Comparison of ENCODE assay signal across 16 cellular contexts in genomic region chr2:100990650-100991403, GRCh38. TPM values are rescaled to one million over a fixed set of nuclear protein-coding genes. Genes with fewer than 3 reads are reported as not detected.
DNase-seq lines count a peak whose midpoint lies in the region; ATAC-seq, FAIRE-seq and TF ChIP-seq lines count a peak whose summit lies in the region.
"Had no signal": no experiment of that assay in that cellular context is flagged by ENCODE, and none has a peak within 500 bp of the region (broad histone marks: within the 10 kb centered on the region; RNA-seq: fewer than 3 reads in every experiment).

No MANE protein-coding gene starts in this region.

- intact Hi-C loops in HepG2 (cut with micrococcal nuclease; ENCODE audit: unreplicated experiment) (no loop called here), right lobe of liver (cut with DNase I) (no loop called here)

- no peak overlapping the region for H2BK5ac ChIP-seq in mesenchymal stem cell (ENCODE audit: low read depth, low read length, poor library complexity, severe bottlenecking)

- H3K4me1 ChIP-seq in HepG2 (ENCODE audit: insufficient read depth, low read length) (no peaks in the 10 kb centered on the region), right lobe of liver (peaks cover 0 to 3% (median 1%) of the 10 kb centered on the region in 4 donors), mesenchymal stem cell (ENCODE audit: control insufficient read depth, insufficient read depth, low read depth, low read length) (no peaks in the 10 kb centered on the region)
- H3K4me1 ChIP-seq: A549, Caco-2, HAP-1 had no signal

- H3K9ac ChIP-seq in HepG2 (ENCODE audit: insufficient read depth, low read depth, low read length) (no peak overlapping the region), mesenchymal stem cell (ENCODE audit: low read length) (no peak overlapping the region)

- TF ChIP-seq RAD21 in HepG2 (CRISPR knock-in tag; IDR thresholded peaks at IDR 0.05): no peak

- H2BK12ac ChIP-seq in mesenchymal stem cell (ENCODE audit: low read length in 2 of 2): no peak overlapping the region

- H3K4me3 ChIP-seq in HepG2 (replicated peaks in 1 of 3; ENCODE audit: insufficient read depth in 1 of 3, low read depth in 2 of 3, low read length in 3 of 3) (no peak overlapping the region), right lobe of liver (no peak overlapping the region), mesenchymal stem cell (ENCODE audit: insufficient read depth in 1 of 2, low read depth in 1 of 2, low read length in 2 of 2) (no peak overlapping the region)
- H3K4me3 ChIP-seq: A549, HAP-1 had no signal

- POLR2A ChIA-PET in HepG2 (lab: Yijun Ruan, JAX): interaction anchor here (1.4 to 1.6 kb wide), 2 partner anchors 11 kb away, joined by 4 to 5 read pairs; partner anchors contain the start of gene RPL31

- H2BK15ac ChIP-seq in mesenchymal stem cell (ENCODE audit: low read depth, poor library complexity, severe bottlenecking): no peak overlapping the region

- no peak overlapping the region for H4K8ac ChIP-seq in mesenchymal stem cell (ENCODE audit: low read length)

- no peaks in the 10 kb centered on the region for H3K27me3 ChIP-seq in HepG2 (ENCODE audit: control insufficient read depth in 1 of 2, insufficient read depth in 2 of 2, low read length in 2 of 2)
- H3K27me3 ChIP-seq in right lobe of liver: no peaks in the 10 kb centered on the region
- H3K27me3 ChIP-seq in mesenchymal stem cell (ENCODE audit: control insufficient read depth in 1 of 2, insufficient read depth in 1 of 2, low read length in 2 of 2): peaks cover 0 to 5% of the 10 kb centered on the region in 2 experiments

- CTCF ChIA-PET in HepG2 (lab: Yijun Ruan, JAX; ENCODE audit: low intra/inter-chr PET ratio, low total read pairs): no interaction called here

- no peaks in the 10 kb centered on the region for H3K9me3 ChIP-seq in HepG2 (ENCODE audit: low read length)
- no peaks in the 10 kb centered on the region for H3K9me3 ChIP-seq in right lobe of liver
- no peaks in the 10 kb centered on the region for H3K9me3 ChIP-seq in mesenchymal stem cell (ENCODE audit: control insufficient read depth, low read length)
- H3K9me3 ChIP-seq: A549, Caco-2, HAP-1 had no signal

- H3K27ac ChIP-seq in HepG2 (ENCODE audit: extremely low read length, insufficient read depth, low read length) (no peak overlapping the region), right lobe of liver (no peak overlapping the region), mesenchymal stem cell (ENCODE audit: low read length, poor library complexity, severe bottlenecking) (no peak overlapping the region)
- H3K27ac ChIP-seq: 22Rv1, A549, C4-2B had no signal

- no peak overlapping the region for H3K18ac ChIP-seq in mesenchymal stem cell (ENCODE audit: low read depth in 1 of 2, low read length in 2 of 2)

- no peak overlapping the region for H3K14ac ChIP-seq in mesenchymal stem cell (ENCODE audit: low read length in 2 of 2)

- in situ Hi-C loops in HepG2 (cut with HindIII; ENCODE audit: extremely low pct_ligation_motif_present, low pct_unique_long_range_greater_than_20kb) (no loop called here), KBM-7 (cut with MboI; ENCODE audit: low pct_unique_long_range_greater_than_20kb, low sequenced_read_pairs) (loop anchor here (25.0 kb wide), 1 partner anchor 379 kb away; no protein-coding TSS in a partner anchor)

- peak overlapping the region in 1 of 2 experiments; percentile 17 for H3K4ac ChIP-seq in mesenchymal stem cell (ENCODE audit: low read depth in 1 of 2, low read length in 2 of 2)

- H2BK120ac ChIP-seq in mesenchymal stem cell (ENCODE audit: low read depth, low read length): no peak overlapping the region

- H4K91ac ChIP-seq in mesenchymal stem cell (ENCODE audit: low read length): peak overlapping the region; percentile 53

- H3K36me3 ChIP-seq in HepG2 (replicated peaks in 1 of 2; ENCODE audit: control insufficient read depth in 1 of 2, insufficient read depth in 2 of 2, low read length in 2 of 2): peaks cover 22 to 58% of the 10 kb centered on the region in 2 experiments
- peaks cover 0 to 5% (median 0%) of the 10 kb centered on the region in 4 donors for H3K36me3 ChIP-seq in right lobe of liver
- peaks cover 0 to 31% of the 10 kb centered on the region in 2 experiments for H3K36me3 ChIP-seq in mesenchymal stem cell (ENCODE audit: control insufficient read depth in 1 of 2, insufficient read depth in 2 of 2, low read depth in 1 of 2, low read length in 2 of 2)
- H3K36me3 ChIP-seq: HAP-1 had no signal

- H2AFZ ChIP-seq in HepG2 (ENCODE audit: low read length) (no peak overlapping the region), mesenchymal stem cell (ENCODE audit: low read depth, low read length) (no peak overlapping the region)

- no peak overlapping the region for H2AK5ac ChIP-seq in mesenchymal stem cell (ENCODE audit: low read length, severe bottlenecking)

- 98% methylated on average over 15 of the region's 24 CpGs for WGBS in HepG2 (ENCODE audit: low lambda C conversion rate)
- 90% methylated on average over 10 of the region's 24 CpGs for WGBS in right lobe of liver (ENCODE audit: insufficient coverage, low coverage, low lambda C conversion rate, missing lambda C conversion rate)
- 87% methylated on average over 23 of the region's 24 CpGs for WGBS in mesenchymal stem cell

- H3K79me1 ChIP-seq in mesenchymal stem cell (replicated peaks; ENCODE audit: low read length, poor library complexity, severe bottlenecking): no peaks in the 10 kb centered on the region

- ATAC-seq in HepG2 (no peak), right lobe of liver (no peak)
- ATAC-seq: A549 had no signal

- no peak for TF ChIP-seq EP300 in HepG2 (IDR thresholded peaks at IDR 0.05; ENCODE audit: low read depth in 2 of 2, low read length in 2 of 2)
- TF ChIP-seq EP300 in HepG2 (CRISPR knock-in tag; IDR thresholded peaks at IDR 0.05; ENCODE audit: borderline replicate concordance): no peak

- H4K20me1 ChIP-seq in HepG2 (ENCODE audit: insufficient read depth, low read length): no peaks in the 10 kb centered on the region

- BruUV-seq in HepG2 (replicated peaks; lab: Mats Ljungman, UMichigan): no TSS peak

- peak overlapping the region in 1 of 2 experiments; percentile 3 for H3K23ac ChIP-seq in mesenchymal stem cell (ENCODE audit: low read length in 2 of 2)

- DNase-seq in DMS79 treated with DMSO at 0.1 percent for 48 hours (lab: John Stamatoyannopoulos, UW) (peak; percentile 31), DMS79 (lab: John Stamatoyannopoulos, UW) (no peak), HepG2 (ENCODE audit: low spot score) (no peak), right lobe of liver (no peak), mesenchymal stem cell (no peak), KBM-7 (no peak), amniotic stem cell (lab: John Stamatoyannopoulos, UW) (no peak)
- DNase-seq: AML-193; Caco-2; CD4-positive, alpha-beta T cell; GF-D8 had no signal

- TF ChIP-seq POLR2A in HepG2 (IDR thresholded peaks at IDR 0.05; ENCODE audit: insufficient read depth in 1 of 2, low read depth in 2 of 2, low read length in 2 of 2) (no peak), right lobe of liver (IDR thresholded peaks at IDR 0.05) (no peak)

- no peak overlapping the region for H3K4me2 ChIP-seq in HepG2 (ENCODE audit: low read depth, low read length)
- no peak overlapping the region for H3K4me2 ChIP-seq in mesenchymal stem cell (ENCODE audit: low read length, poor library complexity, severe bottlenecking)
- H3K4me2 ChIP-seq: A549 had no signal

- FAIRE-seq in HepG2 (lab: Jason Lieb, UNC): no peak
- FAIRE-seq: A549, D721Med had no signal

- TF ChIP-seq CTCF in HepG2 (CRISPR knock-in tag; IDR thresholded peaks at IDR 0.05) (no peak), right lobe of liver (IDR thresholded peaks at IDR 0.05) (no peak)

- H3K79me2 ChIP-seq in HepG2 (ENCODE audit: insufficient read depth, low read length): no peaks in the 10 kb centered on the region

TF ChIP-seq in HepG2, 621 proteins besides CTCF, POLR2A, EP300 and RAD21 (continues in another document):
- TF ChIP-seq ARNTL (CRISPR knock-in tag; IDR thresholded peaks at IDR 0.05) (no peak), SIX1 (CRISPR knock-in tag; IDR thresholded peaks at IDR 0.05; ENCODE audit: borderline replicate concordance) (no peak), LCORL (IDR thresholded peaks at IDR 0.05) (no peak), LCORL (CRISPR knock-in tag; IDR thresholded peaks at IDR 0.05) (no peak), ZNF563 (CRISPR knock-in tag; IDR thresholded peaks at IDR 0.05) (0 out of 2 replicates have a peak, but pooled peaks have one; percentile 45)

RNA-seq across cellular contexts. Expression of gene RPL31, which starts 11.3 kb away (rescaled TPM):
- total RNA-seq in HepG2 (2016; rRNA removed; fragmentation: Illumina TruSeq; extraction: Trizol): 3,331 and 4,246 TPM in 2 replicates
- 5,225 and 5,854 TPM in 2 replicates for total RNA-seq in HepG2 (2016; cell fraction: cytosol; rRNA removed; fragmentation: Illumina TruSeq; extraction: Trizol; ENCODE audit: low read depth)
- 3,362 and 4,378 TPM in 2 replicates for total RNA-seq in HepG2 (2016; cell fraction: insoluble cytoplasmic fraction; rRNA removed; fragmentation: Illumina TruSeq; extraction: Trizol)
- 8,556 and 9,092 TPM in 2 replicates for total RNA-seq in HepG2 (2016; cell fraction: membrane; rRNA removed; fragmentation: Illumina TruSeq; extraction: Trizol)
- total RNA-seq in HepG2 (2016; cell fraction: nucleus; rRNA removed; fragmentation: Illumina TruSeq; extraction: Trizol): 1,122 and 1,268 TPM in 2 replicates
- 3,582 and 3,614 TPM in 2 replicates for polyA plus RNA-seq in HepG2 (2011; rRNA removed)
- 3,176 and 4,386 TPM in 2 replicates for polyA plus RNA-seq in HepG2 (2011; cell fraction: cytosol; rRNA removed)
- 741 and 878 TPM in 2 replicates for polyA plus RNA-seq in HepG2 (2011; cell fraction: nucleus; rRNA removed)
- 8,552 and 9,844 TPM in 2 replicates for polyA plus RNA-seq in HepG2 (2012)
- polyA plus RNA-seq in HepG2 (2016; cell fraction: cytosol; fragmentation: Illumina TruSeq; extraction: Trizol; ENCODE audit: low read depth): 7,218 and 7,614 TPM in 2 replicates
- polyA plus RNA-seq in HepG2 (2016; cell fraction: insoluble cytoplasmic fraction; fragmentation: Illumina TruSeq; extraction: Trizol; ENCODE audit: low read depth): 4,222 and 4,697 TPM in 2 replicates
- 8,348 and 8,377 TPM in 2 replicates for polyA plus RNA-seq in HepG2 (2016; cell fraction: membrane; fragmentation: Illumina TruSeq; extraction: Trizol; ENCODE audit: low read depth)
- polyA plus RNA-seq in HepG2 (2016; cell fraction: nucleus; fragmentation: Illumina TruSeq; extraction: Trizol; ENCODE audit: insufficient read depth, low read depth): 2,101 and 2,110 TPM in 2 replicates
- 234 and 364 TPM in 2 replicates for polyA minus RNA-seq in HepG2 (2011; rRNA and poly(A)+ RNA removed; ENCODE audit: low replicate concordance)
- polyA minus RNA-seq in HepG2 (2011; cell fraction: cytosol; rRNA and poly(A)+ RNA removed): 317 and 452 TPM in 2 replicates
- 241 and 344 TPM in 2 replicates for polyA minus RNA-seq in HepG2 (2011; cell fraction: nucleus; rRNA and poly(A)+ RNA removed)
- 100 to 1,000 TPM; 363 to 497 (median 443) TPM for total RNA-seq in right lobe of liver
- 1,594 TPM for polyA plus RNA-seq in mesenchymal stem cell (2013, experiment 1 of 2)
- 1,456 TPM for polyA plus RNA-seq in mesenchymal stem cell (2013, experiment 2 of 2)
